In the genomic region with DNA sequence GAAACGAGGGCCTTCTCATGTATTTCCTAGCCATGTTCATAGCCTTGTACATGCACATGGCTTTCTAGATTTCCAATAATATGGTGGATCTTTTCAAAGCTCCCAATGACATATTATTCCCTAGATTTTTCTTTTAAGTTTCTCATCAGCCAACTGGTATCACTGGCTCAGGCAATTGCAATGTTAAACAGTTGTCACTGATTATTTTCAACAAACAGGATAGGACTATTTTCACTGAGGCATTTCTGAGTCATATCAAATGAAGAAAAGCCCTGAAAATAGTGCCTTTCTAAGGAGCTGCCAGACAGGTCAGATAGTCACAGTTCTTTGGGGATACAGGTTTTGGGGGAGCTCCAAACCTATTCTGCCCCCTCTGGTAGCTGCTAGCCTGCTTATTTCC, we compare ENCODE assay signal across 7 cellular contexts.
"Had no signal": no experiment of that assay in that cellular context is flagged by ENCODE, and none has a peak within 500 bp of the region (broad histone marks: within the 10 kb centered on the region; RNA-seq: fewer than 3 reads in every experiment).

No MANE protein-coding gene starts in this region.

- H3K27ac ChIP-seq: HL-60, KMS-11 had no signal

- H3K9ac ChIP-seq: KMS-11 had no signal

- H3K4me3 Mint-ChIP-seq: IgD-negative memory B cell had no signal

- FAIRE-seq: HTR-8/SVneo had no signal

- H3K4me2 ChIP-seq: KMS-11 had no signal

- DNase-seq: IMR-90, KBM-7, KG1 had no signal

- H3K27ac Mint-ChIP-seq: IgD-negative memory B cell had no signal

- H3K36me3 Mint-ChIP-seq: IgD-negative memory B cell had no signal
